In the genomic region with DNA sequence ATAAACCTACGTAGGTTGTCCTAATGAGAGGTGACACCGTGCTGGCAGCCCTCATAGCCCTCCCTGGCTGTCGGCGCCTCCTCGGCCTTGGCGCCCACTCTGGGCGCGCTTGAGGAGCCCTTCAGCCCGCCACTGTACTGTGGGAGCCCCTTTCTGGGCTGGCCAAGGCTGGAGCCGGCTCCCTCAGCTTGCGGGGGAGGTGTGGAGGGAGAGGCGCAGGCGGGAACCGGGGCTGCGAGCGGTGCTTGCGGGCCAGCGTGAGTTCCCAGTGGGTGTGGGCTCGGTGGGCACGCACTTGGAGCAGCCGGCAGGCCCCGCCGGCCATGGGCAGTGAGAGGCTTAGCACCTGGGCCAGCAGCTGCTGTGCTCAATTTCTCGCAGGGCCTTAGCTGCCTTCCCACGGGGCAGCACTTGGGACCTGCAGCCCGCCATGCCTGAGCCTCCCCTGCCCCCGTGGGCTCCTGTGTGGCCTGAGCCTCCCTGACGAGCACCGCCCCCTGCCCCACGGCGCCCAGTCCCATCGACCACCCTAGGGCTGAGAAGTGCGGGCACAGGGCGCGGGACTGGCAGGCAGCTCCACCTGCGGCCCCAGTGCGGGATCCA, we compare ENCODE assay signal across 13 cellular contexts. TPM values are rescaled to one million over a fixed set of nuclear protein-coding genes. Genes with fewer than 3 reads are reported as not detected.
A peak's percentile ranks its signal among the peaks of the same experiment; 100 is the strongest.
DNase-seq lines count a peak whose midpoint lies in the region; ATAC-seq and TF ChIP-seq lines count a peak whose summit lies in the region.
"Had no signal": no experiment of that assay in that cellular context is flagged by ENCODE, and none has a peak within 500 bp of the region (broad histone marks: within the 10 kb centered on the region; RNA-seq: fewer than 3 reads in every experiment).

No MANE protein-coding gene starts in this region.

- no peaks in the 10 kb centered on the region for H3K79me2 ChIP-seq in mammary epithelial cell (ENCODE audit: insufficient read depth, low read length)

- H3K27me3 Mint-ChIP-seq in CD4-positive, CD25-positive, alpha-beta regulatory T cell, result peaks cover 4% of the 10 kb centered on the region
- peaks cover 0 to 6% (median 0%) of the 10 kb centered on the region in 5 donors for H3K27me3 Mint-ChIP-seq in naive thymus-derived CD4-positive, alpha-beta T cell

- H3K27ac Mint-ChIP-seq in CD4-positive, CD25-positive, alpha-beta regulatory T cell, result no peak overlapping the region
- peak overlapping the region in 5 of 9 donors; percentile 42 to 96 (median 54) for H3K27ac Mint-ChIP-seq in naive thymus-derived CD4-positive, alpha-beta T cell

- 47% methylated on average over 10 of the region's 37 CpGs for WGBS in mammary epithelial cell (ENCODE audit: low coverage, missing lambda C conversion rate)

- no peaks in the 10 kb centered on the region for H4K20me1 ChIP-seq in mammary epithelial cell (ENCODE audit: insufficient read depth, low read length)

- in situ Hi-C loops in mammary epithelial cell (cut with MboI; ENCODE audit: low sequenced_read_pairs in 2 of 2), result no loop called here

- no peaks in the 10 kb centered on the region for H3K27me3 ChIP-seq in CD4-positive, CD25-positive, alpha-beta regulatory T cell (ENCODE audit: control insufficient read depth, insufficient read depth, low read length)
- no peaks in the 10 kb centered on the region for H3K27me3 ChIP-seq in mammary epithelial cell (ENCODE audit: insufficient read depth, low read length)
- H3K27me3 ChIP-seq in naive thymus-derived CD4-positive, alpha-beta T cell (ENCODE audit: control insufficient read depth in 2 of 2, insufficient read depth in 2 of 2, low read length in 2 of 2), result no peaks in the 10 kb centered on the region
- H3K27me3 ChIP-seq: uterus had no signal

- POLR2A ChIA-PET in HEK293 (lab: Yijun Ruan, JAX), result interaction anchor here (3.1 kb wide), 1 partner anchor 40 kb away, joined by 19 read pairs; the partner anchor contains the start of gene AMZ2
- POLR2A ChIA-PET in naive thymus-derived CD4-positive, alpha-beta T cell (lab: Charles Lee), result interaction anchor here (1.0 to 4.8 kb wide), 4 partner anchors 10 to 44 kb away, joined by 3 to 36 read pairs (median 6); partner anchors contain the start of gene AMZ2

- peak overlapping the region; percentile 82 for H3K4me2 ChIP-seq in mammary epithelial cell (ENCODE audit: insufficient read depth, low read depth, low read length)

- peak overlapping the region; percentile 96 for H3K4me3 ChIP-seq in CD4-positive, CD25-positive, alpha-beta regulatory T cell (ENCODE audit: low read depth, low read length)
- H3K4me3 ChIP-seq in HEK293 (ENCODE audit: low read depth, low read length), result no peak overlapping the region
- no peak overlapping the region for H3K4me3 ChIP-seq in mammary epithelial cell (replicated peaks in 1 of 3; ENCODE audit: insufficient read depth in 1 of 3, low read depth in 2 of 3, low read length in 3 of 3)
- H3K4me3 ChIP-seq in naive thymus-derived CD4-positive, alpha-beta T cell (ENCODE audit: low read length), result peak overlapping the region; percentile 50
- H3K4me3 ChIP-seq: uterus had no signal

- H3K4me1 Mint-ChIP-seq in CD4-positive, CD25-positive, alpha-beta regulatory T cell, result peaks cover 4 to 38% (median 18%) of the 10 kb centered on the region in 4 donors
- H3K4me1 Mint-ChIP-seq in naive thymus-derived CD4-positive, alpha-beta T cell, result peaks cover 15 to 41% (median 37%) of the 10 kb centered on the region in 7 donors

- no TSS peak for BruUV-seq in mammary epithelial cell (replicated peaks; lab: Mats Ljungman, UMichigan)

- no peak overlapping the region for H3K9ac ChIP-seq in mammary epithelial cell (ENCODE audit: insufficient read depth, low read length)

- H3K4me1 ChIP-seq in CD4-positive, CD25-positive, alpha-beta regulatory T cell (ENCODE audit: control insufficient read depth, insufficient read depth, low read length, poor library complexity, severe bottlenecking), result peaks cover 24% of the 10 kb centered on the region
- H3K4me1 ChIP-seq in HEK293 (ENCODE audit: control insufficient read depth, insufficient read depth, low read length) (peaks cover 5% of the 10 kb centered on the region; the same call in 1 of the 2 replicates), mammary epithelial cell (ENCODE audit: insufficient read depth, low read length) (peaks cover 9% of the 10 kb centered on the region)
- no peaks in the 10 kb centered on the region for H3K4me1 ChIP-seq in naive thymus-derived CD4-positive, alpha-beta T cell (ENCODE audit: control insufficient read depth in 2 of 2, insufficient read depth in 2 of 2, low read length in 2 of 2)
- H3K4me1 ChIP-seq: uterus had no signal

- no peak for DNase-seq in CD4-positive, CD25-positive, alpha-beta regulatory T cell
- DNase-seq in mammary epithelial cell (no peak), islet precursor cell (no peak), superior temporal gyrus (ENCODE audit: extremely low spot score) (no peak)
- no peak for DNase-seq in naive thymus-derived CD4-positive, alpha-beta T cell
- DNase-seq: activated CD4-positive, alpha-beta T cell treated with anti-CD3 and anti-CD28 coated beads for 1 hour; MV-4-11; stimulated activated CD4-positive, alpha-beta T cell treated with anti-CD3 and anti-CD28 coated beads, Interleukin-2, amount 100 ng/mL, for 24 hours; uterus had no signal

- no peak overlapping the region for H3K27ac ChIP-seq in CD4-positive, CD25-positive, alpha-beta regulatory T cell (ENCODE audit: insufficient read depth, low read length, poor library complexity, severe bottlenecking)
- H3K27ac ChIP-seq in HEK293 (ENCODE audit: extremely low read depth, low read depth, low read length) (no peak overlapping the region), mammary epithelial cell (ENCODE audit: insufficient read depth, low read depth, low read length) (no peak overlapping the region)
- peak overlapping the region; percentile 35 for H3K27ac ChIP-seq in naive thymus-derived CD4-positive, alpha-beta T cell (ENCODE audit: low read depth, low read length)
- H3K27ac ChIP-seq: uterus had no signal

- H3K9me3 Mint-ChIP-seq in CD4-positive, CD25-positive, alpha-beta regulatory T cell, result peaks cover 0 to 2% (median 0%) of the 10 kb centered on the region in 7 donors
- H3K9me3 Mint-ChIP-seq in naive thymus-derived CD4-positive, alpha-beta T cell, result peaks cover 0 to 4% (median 0%) of the 10 kb centered on the region in 11 donors

- H3K36me3 ChIP-seq in CD4-positive, CD25-positive, alpha-beta regulatory T cell (ENCODE audit: control insufficient read depth, insufficient read depth, low read length), result peaks cover 26% of the 10 kb centered on the region
- H3K36me3 ChIP-seq in HEK293 (ENCODE audit: control insufficient read depth in 2 of 2, insufficient read depth in 1 of 2, low read length in 2 of 2) (peaks cover 17 to 24% of the 10 kb centered on the region in 2 experiments), mammary epithelial cell (ENCODE audit: insufficient read depth, low read length) (no peaks in the 10 kb centered on the region)
- peaks cover 0 to 12% (median 0%) of the 10 kb centered on the region in 3 experiments for H3K36me3 ChIP-seq in naive thymus-derived CD4-positive, alpha-beta T cell (ENCODE audit: control insufficient read depth in 2 of 3, insufficient read depth in 3 of 3, low read length in 3 of 3)
- H3K36me3 ChIP-seq: uterus had no signal

- intact Hi-C loops in mammary epithelial cell (cut with micrococcal nuclease), result loop anchor here (5.0 kb wide), 1 partner anchor 40 kb away; the partner anchor contains the start of gene AMZ2
- intact Hi-C loops in naive thymus-derived CD4-positive, alpha-beta T cell (cut with micrococcal nuclease), result loop anchor here (2.0 to 10.0 kb wide), 4 partner anchors 105 to 305 kb away; partner anchors contain the start of gene PRKAR1A (in 1 of the 2)

- H3K36me3 Mint-ChIP-seq in CD4-positive, CD25-positive, alpha-beta regulatory T cell, result peaks cover 20% of the 10 kb centered on the region
- H3K36me3 Mint-ChIP-seq in naive thymus-derived CD4-positive, alpha-beta T cell, result peaks cover 7 to 31% (median 19%) of the 10 kb centered on the region in 5 donors

- ATAC-seq in CD4-positive, CD25-positive, alpha-beta regulatory T cell (ENCODE audit: low read depth in 2 of 2), result no peak
- no peak for ATAC-seq in naive thymus-derived CD4-positive, alpha-beta T cell
- ATAC-seq in GM19397 (IDR thresholded peaks at IDR 0.05; ENCODE audit: unreplicated experiment) (no peak), HG02840 (IDR thresholded peaks at IDR 0.05; ENCODE audit: low FRiP score, unreplicated experiment) (no peak)
- ATAC-seq: SK-N-SH treated with all-trans-retinoic acid at 6 μM for 48 hours had no signal

- dilution Hi-C loops in mammary epithelial cell (cut with HindIII; ENCODE audit: low sequenced_read_pairs), result no loop called here

- no peaks in the 10 kb centered on the region for H3K9me3 ChIP-seq in CD4-positive, CD25-positive, alpha-beta regulatory T cell (ENCODE audit: control insufficient read depth in 2 of 2, low read length in 2 of 2)
- H3K9me3 ChIP-seq in HEK293 (ENCODE audit: control insufficient read depth, insufficient read depth, low read depth, low read length) (no peaks in the 10 kb centered on the region), mammary epithelial cell (replicated peaks; ENCODE audit: insufficient read depth, low read length) (no peaks in the 10 kb centered on the region)
- no peaks in the 10 kb centered on the region for H3K9me3 ChIP-seq in naive thymus-derived CD4-positive, alpha-beta T cell (ENCODE audit: control insufficient read depth in 2 of 3, low read length in 3 of 3)
- H3K9me3 ChIP-seq: uterus had no signal

- TF ChIP-seq CTCF in HEK293 (tag by site-specific recombination; IDR thresholded peaks at IDR 0.05), result no peak
- no peak for TF ChIP-seq CTCF in mammary epithelial cell (conservative IDR thresholded peaks at IDR 0.05 in 1 of 2, IDR thresholded peaks at IDR 0.05 in 1 of 2; ENCODE audit: extremely low read depth in 1 of 2, insufficient read depth in 1 of 2, low read depth in 1 of 2, low read length in 2 of 2)

- peak overlapping the region; percentile 61 to 96 (median 92) for H3K4me3 Mint-ChIP-seq in CD4-positive, CD25-positive, alpha-beta regulatory T cell
- peak overlapping the region in 6 of 10 donors; percentile 59 to 97 (median 86) for H3K4me3 Mint-ChIP-seq in naive thymus-derived CD4-positive, alpha-beta T cell

- CTCF ChIA-PET in HEK293 (lab: Yijun Ruan, JAX) (no interaction called here), mammary epithelial cell (lab: Charles Lee; ENCODE audit: low non-redundant PET) (no interaction called here)
- CTCF ChIA-PET in naive thymus-derived CD4-positive, alpha-beta T cell (lab: Charles Lee), result interaction anchor here (0.8 to 1.1 kb wide), 2 partner anchors 38 to 224 kb away, joined by 3 to 5 read pairs; no protein-coding TSS in a partner anchor

- peak overlapping the region; percentile 59 for H2AFZ ChIP-seq in mammary epithelial cell (ENCODE audit: low read depth, low read length)

RNA-seq across cellular contexts. Expression of gene AMZ2, which starts 40.1 kb away (rescaled TPM):
- 58.6 TPM for total RNA-seq in CD4-positive, CD25-positive, alpha-beta regulatory T cell
- 100 to 1,000 TPM; 102 to 116 (median 114) TPM for polyA plus RNA-seq in CD4-positive, CD25-positive, alpha-beta regulatory T cell
- 100 to 1,000 TPM in 1 of 2 donors, 10 to 100 TPM in 1; 96.4 to 124 TPM for total RNA-seq in mammary epithelial cell
- 83.9 TPM for polyA plus RNA-seq in mammary epithelial cell
- 51.2 TPM for polyA minus RNA-seq in mammary epithelial cell
- 10 to 100 TPM; 47.6 to 85.5 (median 73.8) TPM for total RNA-seq in naive thymus-derived CD4-positive, alpha-beta T cell
- 100 to 1,000 TPM in 1 of 2 donors, 10 to 100 TPM in 1; 98.4 to 103 TPM for polyA plus RNA-seq in naive thymus-derived CD4-positive, alpha-beta T cell

Comparison
In these comparisons a context has a peak if more than half of its experiments do, and no peak if none do; other contexts are left out.
1. H3K4me3 ChIP-seq: peak in CD4-positive, CD25-positive, alpha-beta regulatory T cell (single experiment) and naive thymus-derived CD4-positive, alpha-beta T cell (single experiment); none in HEK293 (single experiment) and mammary epithelial cell (0 of 3).
2. H3K27ac Mint-ChIP-seq: peak in naive thymus-derived CD4-positive, alpha-beta T cell (5 of 9); none in CD4-positive, CD25-positive, alpha-beta regulatory T cell (0 of 3).